ENCODE assay signal across 2 cellular contexts in the genomic region with DNA sequence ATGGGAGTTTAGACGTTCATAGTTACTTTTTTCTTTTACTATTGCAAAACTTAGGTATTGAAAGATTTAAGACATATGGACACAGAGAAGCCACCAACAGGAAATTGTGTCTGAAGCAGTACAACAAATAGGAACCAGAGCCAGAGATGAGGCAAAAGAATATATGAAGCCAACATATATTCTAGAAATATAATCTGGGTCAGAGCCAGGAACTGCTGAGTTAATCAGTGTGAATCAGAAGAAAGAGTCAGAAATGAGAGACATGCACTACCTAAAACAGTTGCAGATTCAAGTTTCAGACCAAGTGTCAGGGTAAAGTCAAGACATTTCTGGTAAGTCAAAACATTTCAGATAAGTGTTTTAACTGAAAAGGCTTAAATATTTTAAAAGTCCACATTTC.
TF ChIP-seq lines count a peak whose summit lies in the region.

No MANE protein-coding gene starts in this region.

TF ChIP-seq in GM23338, 12 proteins besides CTCF, POLR2A, EP300 and RAD21 (continued from another document):
- TF ChIP-seq, protein P1, sequence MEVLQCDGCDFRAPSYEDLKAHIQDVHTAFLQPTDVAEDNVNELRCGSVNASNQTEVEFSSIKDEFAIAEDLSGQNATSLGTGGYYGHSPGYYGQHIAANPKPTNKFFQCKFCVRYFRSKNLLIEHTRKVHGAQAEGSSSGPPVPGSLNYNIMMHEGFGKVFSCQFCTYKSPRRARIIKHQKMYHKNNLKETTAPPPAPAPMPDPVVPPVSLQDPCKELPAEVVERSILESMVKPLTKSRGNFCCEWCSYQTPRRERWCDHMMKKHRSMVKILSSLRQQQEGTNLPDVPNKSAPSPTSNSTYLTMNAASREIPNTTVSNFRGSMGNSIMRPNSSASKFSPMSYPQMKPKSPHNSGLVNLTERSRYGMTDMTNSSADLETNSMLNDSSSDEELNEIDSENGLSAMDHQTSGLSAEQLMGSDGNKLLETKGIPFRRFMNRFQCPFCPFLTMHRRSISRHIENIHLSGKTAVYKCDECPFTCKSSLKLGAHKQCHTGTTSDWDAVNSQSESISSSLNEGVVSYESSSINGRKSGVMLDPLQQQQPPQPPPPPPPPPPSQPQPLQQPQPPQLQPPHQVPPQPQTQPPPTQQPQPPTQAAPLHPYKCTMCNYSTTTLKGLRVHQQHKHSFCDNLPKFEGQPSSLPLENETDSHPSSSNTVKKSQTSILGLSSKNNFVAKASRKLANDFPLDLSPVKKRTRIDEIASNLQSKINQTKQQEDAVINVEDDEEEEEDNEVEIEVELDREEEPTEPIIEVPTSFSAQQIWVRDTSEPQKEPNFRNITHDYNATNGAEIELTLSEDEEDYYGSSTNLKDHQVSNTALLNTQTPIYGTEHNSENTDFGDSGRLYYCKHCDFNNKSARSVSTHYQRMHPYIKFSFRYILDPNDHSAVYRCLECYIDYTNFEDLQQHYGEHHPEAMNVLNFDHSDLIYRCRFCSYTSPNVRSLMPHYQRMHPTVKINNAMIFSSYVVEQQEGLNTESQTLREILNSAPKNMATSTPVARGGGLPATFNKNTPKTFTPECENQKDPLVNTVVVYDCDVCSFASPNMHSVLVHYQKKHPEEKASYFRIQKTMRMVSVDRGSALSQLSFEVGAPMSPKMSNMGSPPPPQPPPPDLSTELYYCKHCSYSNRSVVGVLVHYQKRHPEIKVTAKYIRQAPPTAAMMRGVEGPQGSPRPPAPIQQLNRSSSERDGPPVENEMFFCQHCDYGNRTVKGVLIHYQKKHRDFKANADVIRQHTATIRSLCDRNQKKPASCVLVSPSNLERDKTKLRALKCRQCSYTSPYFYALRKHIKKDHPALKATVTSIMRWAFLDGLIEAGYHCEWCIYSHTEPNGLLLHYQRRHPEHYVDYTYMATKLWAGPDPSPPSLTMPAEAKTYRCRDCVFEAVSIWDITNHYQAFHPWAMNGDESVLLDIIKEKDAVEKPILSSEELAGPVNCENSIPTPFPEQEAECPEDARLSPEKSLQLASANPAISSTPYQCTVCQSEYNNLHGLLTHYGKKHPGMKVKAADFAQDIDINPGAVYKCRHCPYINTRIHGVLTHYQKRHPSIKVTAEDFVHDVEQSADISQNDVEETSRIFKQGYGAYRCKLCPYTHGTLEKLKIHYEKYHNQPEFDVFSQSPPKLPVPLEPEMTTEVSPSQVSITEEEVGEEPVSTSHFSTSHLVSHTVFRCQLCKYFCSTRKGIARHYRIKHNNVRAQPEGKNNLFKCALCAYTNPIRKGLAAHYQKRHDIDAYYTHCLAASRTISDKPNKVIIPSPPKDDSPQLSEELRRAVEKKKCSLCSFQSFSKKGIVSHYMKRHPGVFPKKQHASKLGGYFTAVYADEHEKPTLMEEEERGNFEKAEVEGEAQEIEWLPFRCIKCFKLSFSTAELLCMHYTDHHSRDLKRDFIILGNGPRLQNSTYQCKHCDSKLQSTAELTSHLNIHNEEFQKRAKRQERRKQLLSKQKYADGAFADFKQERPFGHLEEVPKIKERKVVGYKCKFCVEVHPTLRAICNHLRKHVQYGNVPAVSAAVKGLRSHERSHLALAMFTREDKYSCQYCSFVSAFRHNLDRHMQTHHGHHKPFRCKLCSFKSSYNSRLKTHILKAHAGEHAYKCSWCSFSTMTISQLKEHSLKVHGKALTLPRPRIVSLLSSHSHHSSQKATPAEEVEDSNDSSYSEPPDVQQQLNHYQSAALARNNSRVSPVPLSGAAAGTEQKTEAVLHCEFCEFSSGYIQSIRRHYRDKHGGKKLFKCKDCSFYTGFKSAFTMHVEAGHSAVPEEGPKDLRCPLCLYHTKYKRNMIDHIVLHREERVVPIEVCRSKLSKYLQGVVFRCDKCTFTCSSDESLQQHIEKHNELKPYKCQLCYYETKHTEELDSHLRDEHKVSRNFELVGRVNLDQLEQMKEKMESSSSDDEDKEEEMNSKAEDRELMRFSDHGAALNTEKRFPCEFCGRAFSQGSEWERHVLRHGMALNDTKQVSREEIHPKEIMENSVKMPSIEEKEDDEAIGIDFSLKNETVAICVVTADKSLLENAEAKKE (CRISPR knock-in tag; IDR thresholded peaks at IDR 0.05): no peak
- no peak for TF ChIP-seq STAT1 (IDR thresholded peaks at IDR 0.05; ENCODE audit: unreplicated experiment)
- no peak for TF ChIP-seq CREB1 (CRISPR knock-in tag; IDR thresholded peaks at IDR 0.05; ENCODE audit: low read depth)
- TF ChIP-seq JUNB (IDR thresholded peaks at IDR 0.05; ENCODE audit: unreplicated experiment): no peak
- TF ChIP-seq, protein P2, sequence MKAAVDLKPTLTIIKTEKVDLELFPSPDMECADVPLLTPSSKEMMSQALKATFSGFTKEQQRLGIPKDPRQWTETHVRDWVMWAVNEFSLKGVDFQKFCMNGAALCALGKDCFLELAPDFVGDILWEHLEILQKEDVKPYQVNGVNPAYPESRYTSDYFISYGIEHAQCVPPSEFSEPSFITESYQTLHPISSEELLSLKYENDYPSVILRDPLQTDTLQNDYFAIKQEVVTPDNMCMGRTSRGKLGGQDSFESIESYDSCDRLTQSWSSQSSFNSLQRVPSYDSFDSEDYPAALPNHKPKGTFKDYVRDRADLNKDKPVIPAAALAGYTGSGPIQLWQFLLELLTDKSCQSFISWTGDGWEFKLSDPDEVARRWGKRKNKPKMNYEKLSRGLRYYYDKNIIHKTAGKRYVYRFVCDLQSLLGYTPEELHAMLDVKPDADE (IDR thresholded peaks at IDR 0.05): no peak
- TF ChIP-seq POLR2AphosphoS5 (IDR thresholded peaks at IDR 0.05; ENCODE audit: low read depth): no peak

TF ChIP-seq in SK-N-SH treated with all-trans-retinoic acid at 6 μM for 48 hours, 23 proteins besides CTCF, POLR2A, EP300 and RAD21 (continued from another document):
- TF ChIP-seq, protein P3, sequence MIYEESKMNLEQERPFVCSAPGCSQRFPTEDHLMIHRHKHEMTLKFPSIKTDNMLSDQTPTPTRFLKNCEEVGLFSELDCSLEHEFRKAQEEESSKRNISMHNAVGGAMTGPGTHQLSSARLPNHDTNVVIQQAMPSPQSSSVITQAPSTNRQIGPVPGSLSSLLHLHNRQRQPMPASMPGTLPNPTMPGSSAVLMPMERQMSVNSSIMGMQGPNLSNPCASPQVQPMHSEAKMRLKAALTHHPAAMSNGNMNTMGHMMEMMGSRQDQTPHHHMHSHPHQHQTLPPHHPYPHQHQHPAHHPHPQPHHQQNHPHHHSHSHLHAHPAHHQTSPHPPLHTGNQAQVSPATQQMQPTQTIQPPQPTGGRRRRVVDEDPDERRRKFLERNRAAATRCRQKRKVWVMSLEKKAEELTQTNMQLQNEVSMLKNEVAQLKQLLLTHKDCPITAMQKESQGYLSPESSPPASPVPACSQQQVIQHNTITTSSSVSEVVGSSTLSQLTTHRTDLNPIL (CRISPR knock-in tag; IDR thresholded peaks at IDR 0.05; ENCODE audit: low read depth): no peak
